In the genomic region with DNA sequence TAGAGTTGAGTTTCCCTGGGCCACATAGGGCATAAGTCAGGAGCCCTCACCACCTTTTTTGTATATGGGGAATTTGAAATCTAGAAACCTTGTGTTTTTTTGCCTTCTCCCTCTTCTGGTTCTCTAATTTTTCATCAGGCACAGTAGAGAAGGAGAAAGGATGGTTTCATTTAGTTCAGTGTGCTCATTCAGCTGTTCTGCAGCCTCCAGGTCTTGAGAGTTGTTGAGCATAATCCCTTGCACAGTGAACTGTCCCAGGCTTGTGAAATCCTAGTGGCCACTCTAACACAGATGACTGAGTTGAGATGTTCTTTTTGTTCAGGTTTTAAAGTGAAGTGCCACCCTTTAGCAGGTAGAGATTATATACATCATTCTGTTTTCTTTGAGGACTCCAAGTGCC, we compare ENCODE assay signal across 20 cellular contexts.
DNase-seq lines count a peak whose midpoint lies in the region; ATAC-seq, FAIRE-seq and TF ChIP-seq lines count a peak whose summit lies in the region.
"Had no signal": no experiment of that assay in that cellular context is flagged by ENCODE, and none has a peak within 500 bp of the region (broad histone marks: within the 10 kb centered on the region; RNA-seq: fewer than 3 reads in every experiment).

No MANE protein-coding gene starts in this region.

- peaks cover 3% of the 10 kb centered on the region for H3K9me3 Mint-ChIP-seq in natural killer cell treated with Interleukin-12 subunit alpha and Interleukin-12 subunit beta and Interleukin-15 and Interleukin-18, amount 100 ng/mL, for 72 hours
- H3K9me3 Mint-ChIP-seq: activated T-cell treated with anti-CD3 and anti-CD28 coated beads, Interleukin-2, amount 50 U/mL, for 4 hours; memory B cell; naive B cell had no signal

- peaks cover 24 to 27% of the 10 kb centered on the region in 2 donors for H3K4me1 Mint-ChIP-seq in natural killer cell treated with Interleukin-12 subunit alpha and Interleukin-12 subunit beta and Interleukin-15 and Interleukin-18, amount 100 ng/mL, for 72 hours (ENCODE audit: low read depth in 2 of 2)

- no peak for TF ChIP-seq CTCF in D721Med (IDR thresholded peaks at IDR 0.05; ENCODE audit: insufficient read depth, missing control alignments)

- DNase-seq in D721Med (ENCODE audit: insufficient read length, low spot score) (no peak), OCI-M1 (lab: John Stamatoyannopoulos, UW) (peak; percentile 40), EL (no peak), NCI-H1417 treated with DMSO at 0.1 percent for 48 hours (lab: John Stamatoyannopoulos, UW) (no peak)
- no peak for DNase-seq in natural killer cell treated with Interleukin-12 subunit alpha and Interleukin-12 subunit beta and Interleukin-15 and Interleukin-18, amount 100 ng/mL, for 72 hours (ENCODE audit: low spot score)
- DNase-seq: activated CD4-positive, CD25-positive, alpha-beta regulatory T cell treated with anti-CD3 and anti-CD28 coated beads, Interleukin-2, amount 50 U/mL, for 72 hours; activated naive CD4-positive, alpha-beta T cell treated with anti-CD3 and anti-CD28 coated beads, Interleukin-2, amount 50 U/mL, for 16 hours; activated T-cell treated with anti-CD3 and anti-CD28 coated beads, Interleukin-2, amount 50 U/mL, for 4 hours; Calu3; effector CD8-positive, alpha-beta T cell; GF-D8; naive B cell; NCI-H2081 treated with DMSO at 0.1 percent for 48 hours; stimulated activated CD4-positive, alpha-beta T cell treated with anti-CD3 and anti-CD28 coated beads, Interleukin-2, amount 100 ng/mL, for 48 hours had no signal

- H3K36me3 Mint-ChIP-seq in natural killer cell treated with Interleukin-12 subunit alpha and Interleukin-12 subunit beta and Interleukin-15 and Interleukin-18, amount 100 ng/mL, for 72 hours = peaks cover 7% of the 10 kb centered on the region

- ATAC-seq in GM19455 (IDR thresholded peaks at IDR 0.05; ENCODE audit: unreplicated experiment) (peak; percentile 53), HG03045 (IDR thresholded peaks at IDR 0.05; ENCODE audit: unreplicated experiment) (peak; percentile 36), GM21381 (IDR thresholded peaks at IDR 0.05; ENCODE audit: unreplicated experiment) (no peak)
- ATAC-seq in natural killer cell treated with Interleukin-12 subunit alpha and Interleukin-12 subunit beta and Interleukin-15 and Interleukin-18, amount 100 ng/mL, for 72 hours = no peak
- ATAC-seq: A549; activated T-cell treated with anti-CD3 and anti-CD28 coated beads, Interleukin-2, amount 50 U/mL, for 4 hours had no signal

- no peak overlapping the region for H3K27ac Mint-ChIP-seq in natural killer cell treated with Interleukin-12 subunit alpha and Interleukin-12 subunit beta and Interleukin-15 and Interleukin-18, amount 100 ng/mL, for 72 hours
- H3K27ac Mint-ChIP-seq: memory B cell had no signal

- FAIRE-seq in D721Med (lab: Jason Lieb, UNC) = peak; percentile 48
- FAIRE-seq: A549, urothelium cell line had no signal

- no peaks in the 10 kb centered on the region for H3K27me3 Mint-ChIP-seq in natural killer cell treated with Interleukin-12 subunit alpha and Interleukin-12 subunit beta and Interleukin-15 and Interleukin-18, amount 100 ng/mL, for 72 hours
- H3K27me3 Mint-ChIP-seq: memory B cell, naive B cell had no signal

- no peak overlapping the region for H3K4me3 Mint-ChIP-seq in natural killer cell treated with Interleukin-12 subunit alpha and Interleukin-12 subunit beta and Interleukin-15 and Interleukin-18, amount 100 ng/mL, for 72 hours
- H3K4me3 Mint-ChIP-seq: activated T-cell treated with anti-CD3 and anti-CD28 coated beads, Interleukin-2, amount 50 U/mL, for 4 hours; memory B cell; naive B cell had no signal

Comparison
In these comparisons a context has a peak if more than half of its experiments do, and no peak if none do; other contexts are left out.
1. ATAC-seq: peak in GM19455 (single experiment) and HG03045 (single experiment); none in GM21381 (single experiment) and natural killer cell treated with Interleukin-12 subunit alpha and Interleukin-12 subunit beta and Interleukin-15 and Interleukin-18, amount 100 ng/mL, for 72 hours (0 of 2).